Comparison of ENCODE assay signal across 7 cellular contexts in the genomic region with DNA sequence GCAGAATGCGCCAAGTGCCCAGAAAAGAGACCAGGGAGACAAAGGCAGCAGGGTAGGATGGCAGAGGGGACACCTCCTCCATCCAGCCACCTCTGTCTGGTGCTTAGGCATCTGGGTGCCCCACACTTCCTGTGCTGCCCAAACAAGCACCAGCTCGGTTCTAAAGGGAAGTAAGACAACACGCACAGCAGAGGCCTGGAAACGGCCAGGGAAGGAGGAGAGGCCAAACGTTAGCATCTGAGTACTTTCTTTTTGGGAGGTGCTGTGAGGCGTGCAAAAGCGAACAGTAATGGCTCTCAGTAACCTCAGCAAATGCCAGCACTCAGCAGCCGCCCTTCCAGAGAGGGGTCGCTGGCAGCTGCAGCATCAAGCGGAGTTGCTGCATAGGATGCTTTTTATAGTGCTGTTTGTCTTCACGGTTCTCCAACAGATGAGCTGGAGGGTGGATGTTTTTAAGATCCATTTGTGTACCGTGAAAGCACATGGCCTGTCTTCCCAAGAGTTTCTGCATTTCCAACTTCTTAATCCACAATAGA.
DNase-seq lines count a peak whose midpoint lies in the region; ATAC-seq and TF ChIP-seq lines count a peak whose summit lies in the region.

No MANE protein-coding gene starts in this region.

- no peak overlapping the region for H2AFZ ChIP-seq in OCI-LY3 (ENCODE audit: low read depth, low read length)

- peaks cover 36% of the 10 kb centered on the region for H3K27me3 ChIP-seq in OCI-LY3 (ENCODE audit: low read depth, low read length)
- H3K27me3 ChIP-seq in subcutaneous abdominal adipose tissue (ENCODE audit: control insufficient read depth in 5 of 5, insufficient read depth in 4 of 5, low read length in 5 of 5): no peaks in the 10 kb centered on the region

- H3K79me2 ChIP-seq in OCI-LY3 (ENCODE audit: low read length): no peaks in the 10 kb centered on the region

- no peaks in the 10 kb centered on the region for H3K36me3 ChIP-seq in OCI-LY3 (replicated peaks; ENCODE audit: low read depth, low read length)
- H3K36me3 ChIP-seq in subcutaneous abdominal adipose tissue (ENCODE audit: control insufficient read depth in 5 of 5, insufficient read depth in 5 of 5, low read length in 5 of 5): no peaks in the 10 kb centered on the region

- intact Hi-C loops in cardiac septum (cut with DNase I): no loop called here

- ATAC-seq in GM21367 (IDR thresholded peaks at IDR 0.05; ENCODE audit: unreplicated experiment) (peak; percentile 45), HG03139 (IDR thresholded peaks at IDR 0.05; ENCODE audit: unreplicated experiment) (no peak)

- no peak overlapping the region for H3K27ac ChIP-seq in OCI-LY3 (ENCODE audit: low read length)
- peak overlapping the region; percentile 45 for H3K27ac ChIP-seq in subcutaneous abdominal adipose tissue (ENCODE audit: low read depth, low read length)

- DNase-seq in cardiac septum (ENCODE audit: low spot score): peak; percentile 85
- DNase-seq in NCI-H226: no peak
- DNase-seq in stimulated activated CD4-positive, alpha-beta T cell treated with anti-CD3 and anti-CD28 coated beads, Interleukin-4, amount 100 ng/mL, for 24 hours: no peak

- H3K4me3 ChIP-seq in OCI-LY3 (ENCODE audit: low read length): 0 out of 2 replicates have a peak overlapping the region, but pooled peaks have one; percentile 26
- H3K4me3 ChIP-seq in subcutaneous abdominal adipose tissue (ENCODE audit: low read depth in 1 of 5, low read length in 5 of 5): peak overlapping the region in 4 of 5 donors; percentile 0 to 45 (median 14)

- no peak for TF ChIP-seq CTCF in OCI-LY3 (IDR thresholded peaks at IDR 0.05; ENCODE audit: low read depth, low read length)

- no peaks in the 10 kb centered on the region for H4K20me1 ChIP-seq in OCI-LY3 (ENCODE audit: insufficient read depth, low read length)

- H3K9ac ChIP-seq in OCI-LY3 (ENCODE audit: low read length) (no peak overlapping the region), subcutaneous abdominal adipose tissue (ENCODE audit: low read length in 5 of 5) (peak overlapping the region in 3 of 5 donors; percentile 6 to 49 (median 9))

- H3K4me1 ChIP-seq in OCI-LY3 (ENCODE audit: low read length) (peaks cover 20% of the 10 kb centered on the region), subcutaneous abdominal adipose tissue (ENCODE audit: control insufficient read depth in 5 of 5, insufficient read depth in 5 of 5, low read length in 5 of 5) (peaks cover 8 to 36% (median 31%) of the 10 kb centered on the region in 5 donors)

- peak overlapping the region; percentile 72 for H3K4me2 ChIP-seq in OCI-LY3 (ENCODE audit: low read length)

- no peaks in the 10 kb centered on the region for H3K9me3 ChIP-seq in OCI-LY3 (ENCODE audit: insufficient read depth, low read length)
- H3K9me3 ChIP-seq in subcutaneous abdominal adipose tissue (ENCODE audit: control insufficient read depth in 5 of 5, low read length in 5 of 5): no peaks in the 10 kb centered on the region
